Comparison of ENCODE assay signal across 30 cellular contexts in genomic region chr20:62629864-62630470, GRCh38. TPM values are rescaled to one million over a fixed set of nuclear protein-coding genes. Genes with fewer than 3 reads are reported as not detected.
"Had no signal": no experiment of that assay in that cellular context is flagged by ENCODE, and none has a peak within 500 bp of the region (broad histone marks: within the 10 kb centered on the region; RNA-seq: fewer than 3 reads in every experiment).

No MANE protein-coding gene starts in this region.

- H3K4me3 ChIP-seq: ascending aorta, cardiac muscle cell, coronary artery, dorsolateral prefrontal cortex, gastroesophageal sphincter, hepatocyte, right atrium auricular region, tibial nerve, uterus had no signal

- H3K4me1 ChIP-seq: ascending aorta, uterus had no signal

- H2AFZ ChIP-seq: hepatocyte had no signal

- H3K27ac ChIP-seq: ascending aorta, cardiac muscle cell, coronary artery, dorsolateral prefrontal cortex, gastroesophageal sphincter, hepatocyte, right atrium auricular region, tibial nerve, uterus had no signal

- H3K36me3 Mint-ChIP-seq: activated CD4-positive, alpha-beta memory T cell treated with anti-CD3 and anti-CD28 coated beads for 36 hours; activated naive CD4-positive, alpha-beta T cell treated with anti-CD3 and anti-CD28 coated beads, Interleukin-2, amount 10 ng/mL, durations not matched to agents 7 days and 5 days; activated naive CD8-positive, alpha-beta T cell treated with anti-CD3 and anti-CD28 coated beads, Interleukin-2, amount 10 ng/mL, durations not matched to agents 7 days and 5 days; brain; mesothelial cell of epicardium; naive B cell had no signal

- H3K27me3 ChIP-seq: ascending aorta, cardiac muscle cell, hepatocyte, right atrium auricular region, uterus had no signal

- DNase-seq: activated CD4-positive, alpha-beta memory T cell treated with anti-CD3 and anti-CD28 coated beads for 36 hours; activated CD4-positive, alpha-beta T cell treated with anti-CD3 and anti-CD28 coated beads, Interleukin-2, amount 10 ng/mL, durations not matched to agents 24 days and 14 days; activated CD8-positive, alpha-beta memory T cell treated with anti-CD3 and anti-CD28 coated beads, Interleukin-2, amount 50 U/mL, for 4 hours; activated gamma-delta T cell; activated naive CD4-positive, alpha-beta T cell treated with anti-CD3 and anti-CD28 coated beads, Interleukin-2, amount 10 ng/mL, durations not matched to agents 7 days and 5 days; activated naive CD8-positive, alpha-beta T cell treated with anti-CD3 and anti-CD28 coated beads, Interleukin-2, amount 10 ng/mL, durations not matched to agents 7 days and 5 days; activated T-cell treated with anti-CD3 and anti-CD28 coated beads, Interleukin-2, amount 50 U/mL, for 1 hour; cerebellar nuclear complex; dorsolateral prefrontal cortex; effector memory CD4-positive, alpha-beta T cell; islet precursor cell; mammary epithelial cell; naive B cell; nephron progenitor cell; nucleus accumbens; stimulated activated CD4-positive, alpha-beta T cell treated with anti-CD3 and anti-CD28 coated beads, Interleukin-15, amount 100 ng/mL, for 24 hours; stimulated activated CD4-positive, alpha-beta T cell treated with anti-CD3 and anti-CD28 coated beads, Interleukin-2, amount 100 ng/mL, for 24 hours; stimulated activated naive CD4-positive, alpha-beta T cell; uterus had no signal

- ATAC-seq: activated CD4-positive, CD25-positive, alpha-beta regulatory T cell treated with anti-CD3 and anti-CD28 coated beads, Interleukin-2, amount 50 U/mL, for 24 hours; gastroesophageal sphincter had no signal

- H3K36me3 ChIP-seq: ascending aorta, cardiac muscle cell, gastroesophageal sphincter, right atrium auricular region, tibial nerve, uterus had no signal

- H3K9me3 Mint-ChIP-seq: activated CD4-positive, alpha-beta memory T cell treated with anti-CD3 and anti-CD28 coated beads for 36 hours; activated CD4-positive, alpha-beta T cell treated with anti-CD3 and anti-CD28 coated beads, Interleukin-2, amount 10 ng/mL, durations not matched to agents 24 days and 14 days; activated naive CD4-positive, alpha-beta T cell treated with anti-CD3 and anti-CD28 coated beads, Interleukin-2, amount 10 ng/mL, durations not matched to agents 7 days and 5 days; activated naive CD8-positive, alpha-beta T cell treated with anti-CD3 and anti-CD28 coated beads, Interleukin-2, amount 10 ng/mL, durations not matched to agents 7 days and 5 days; mesothelial cell of epicardium; naive B cell; nephron progenitor cell had no signal

- H3K4me2 ChIP-seq: hepatocyte had no signal

- H3K4me3 Mint-ChIP-seq: activated CD4-positive, alpha-beta memory T cell treated with anti-CD3 and anti-CD28 coated beads for 36 hours; activated CD4-positive, alpha-beta T cell treated with anti-CD3 and anti-CD28 coated beads, Interleukin-2, amount 10 ng/mL, durations not matched to agents 24 days and 14 days; activated naive CD4-positive, alpha-beta T cell treated with anti-CD3 and anti-CD28 coated beads, Interleukin-2, amount 10 ng/mL, durations not matched to agents 7 days and 5 days; activated naive CD8-positive, alpha-beta T cell treated with anti-CD3 and anti-CD28 coated beads, Interleukin-2, amount 10 ng/mL, durations not matched to agents 7 days and 5 days; brain; mesothelial cell of epicardium; nephron progenitor cell had no signal

- H3K27ac Mint-ChIP-seq: activated CD4-positive, alpha-beta memory T cell treated with anti-CD3 and anti-CD28 coated beads for 36 hours; activated CD4-positive, alpha-beta T cell treated with anti-CD3 and anti-CD28 coated beads, Interleukin-2, amount 10 ng/mL, durations not matched to agents 24 days and 14 days; activated naive CD4-positive, alpha-beta T cell treated with anti-CD3 and anti-CD28 coated beads, Interleukin-2, amount 10 ng/mL, durations not matched to agents 7 days and 5 days; activated naive CD8-positive, alpha-beta T cell treated with anti-CD3 and anti-CD28 coated beads, Interleukin-2, amount 10 ng/mL, durations not matched to agents 7 days and 5 days; brain; nephron progenitor cell had no signal

- H3K9me3 ChIP-seq: ascending aorta, gastroesophageal sphincter, right atrium auricular region, tibial nerve, uterus had no signal

- H3K79me2 ChIP-seq: hepatocyte had no signal

RNA-seq across cellular contexts. Expression of gene SLCO4A1, which starts 12.3 kb away (rescaled TPM):
- polyA plus RNA-seq: fibroblast of lung had no signal
